In genomic region chr17:69575346-69575761, GRCh38 we compare ENCODE assay signal across 10 cellular contexts.
A peak's percentile ranks its signal among the peaks of the same experiment; 100 is the strongest.
DNase-seq lines count a peak whose midpoint lies in the region; ATAC-seq and TF ChIP-seq lines count a peak whose summit lies in the region.
"Had no signal": no experiment of that assay in that cellular context is flagged by ENCODE, and none has a peak within 500 bp of the region (broad histone marks: within the 10 kb centered on the region; RNA-seq: fewer than 3 reads in every experiment).

No MANE protein-coding gene starts in this region.

- TF ChIP-seq CTCF in AG04450 (IDR thresholded peaks at IDR 0.05; ENCODE audit: low read depth, low read length) (no peak), right lobe of liver (IDR thresholded peaks at IDR 0.05) (no peak), stomach (IDR thresholded peaks at IDR 0.05) (no peak)

- H3K27ac ChIP-seq in AG04450 (ENCODE audit: low read depth, low read length) (no peak overlapping the region), right lobe of liver (peak overlapping the region; percentile 1 to 29 (median 25)), stomach (peak overlapping the region in 2 of 5 donors; percentile 3 to 65)
- H3K27ac ChIP-seq: epithelial cell of prostate had no signal

- no peaks in the 10 kb centered on the region for H3K36me3 Mint-ChIP-seq in activated naive CD4-positive, alpha-beta T cell treated with anti-CD3 and anti-CD28 coated beads for 36 hours (ENCODE audit: low read depth)

- CTCF ChIA-PET in AG04450 (lab: Charles Lee): interaction anchor here (1.0 to 5.2 kb wide), 2 partner anchors 32 to 73 kb away, joined by 3 to 44 read pairs; no protein-coding TSS in a partner anchor
- CTCF ChIA-PET in activated naive CD4-positive, alpha-beta T cell treated with anti-CD3 and anti-CD28 coated beads for 36 hours (lab: Charles Lee): no interaction called here

- H3K4me3 ChIP-seq in AG04450 (ENCODE audit: low read depth, low read length) (no peak overlapping the region), right lobe of liver (no peak overlapping the region), stomach (no peak overlapping the region)

- intact Hi-C loops in right lobe of liver (cut with DNase I): no loop called here
- intact Hi-C loops in activated naive CD4-positive, alpha-beta T cell treated with anti-CD3 and anti-CD28 coated beads for 36 hours (cut with micrococcal nuclease): no loop called here
- intact Hi-C loops in stomach (cut with DNase I; ENCODE audit: low total_unique reads): no loop called here

- H3K4me3 Mint-ChIP-seq in activated naive CD4-positive, alpha-beta T cell treated with anti-CD3 and anti-CD28 coated beads for 36 hours: no peak overlapping the region

- H3K27me3 Mint-ChIP-seq in activated naive CD4-positive, alpha-beta T cell treated with anti-CD3 and anti-CD28 coated beads for 36 hours (ENCODE audit: low read depth): peaks cover 13% of the 10 kb centered on the region

- TF ChIP-seq POLR2A in right lobe of liver (IDR thresholded peaks at IDR 0.05) (no peak), stomach (IDR thresholded peaks at IDR 0.05) (no peak)

- H3K27ac Mint-ChIP-seq in activated naive CD4-positive, alpha-beta T cell treated with anti-CD3 and anti-CD28 coated beads for 36 hours: no peak overlapping the region

- H3K36me3 ChIP-seq in right lobe of liver: no peaks in the 10 kb centered on the region
- H3K36me3 ChIP-seq in stomach: no peaks in the 10 kb centered on the region

- H3K9me3 ChIP-seq in AG04450 (ENCODE audit: control insufficient read depth, insufficient read depth, low read length): no peaks in the 10 kb centered on the region
- H3K9me3 ChIP-seq in right lobe of liver: no peaks in the 10 kb centered on the region
- H3K9me3 ChIP-seq in stomach: no peaks in the 10 kb centered on the region

- peak; percentile 87 for ATAC-seq in HG02610 (IDR thresholded peaks at IDR 0.05; ENCODE audit: unreplicated experiment)
- ATAC-seq in right lobe of liver: peak; percentile 45 to 61 (median 52)
- no peak for ATAC-seq in HG02973 (IDR thresholded peaks at IDR 0.05; ENCODE audit: unreplicated experiment)
- ATAC-seq in GM18502 (IDR thresholded peaks at IDR 0.05; ENCODE audit: poor library complexity, unreplicated experiment): no peak

- DNase-seq in AG04450 (ENCODE audit: low read depth, low spot score) (peak; percentile 48), amniotic epithelial cell (ENCODE audit: low read depth) (peak; percentile 92), right lobe of liver (no peak), stomach (no peak)
- no peak for DNase-seq in activated naive CD4-positive, alpha-beta T cell treated with anti-CD3 and anti-CD28 coated beads for 36 hours
- DNase-seq: NCI-H2227 treated with DMSO at 0.1 percent for 48 hours had no signal

- H3K27me3 ChIP-seq in AG04450 (ENCODE audit: control insufficient read depth, insufficient read depth, low read length) (no peaks in the 10 kb centered on the region), right lobe of liver (peaks cover 0 to 6% of the 10 kb centered on the region in 2 donors), stomach (no peaks in the 10 kb centered on the region)

- H3K9me3 Mint-ChIP-seq in activated naive CD4-positive, alpha-beta T cell treated with anti-CD3 and anti-CD28 coated beads for 36 hours: no peaks in the 10 kb centered on the region

- 18% methylated on average over 2 of the region's 2 CpGs for WGBS in right lobe of liver (ENCODE audit: insufficient coverage, low coverage, low lambda C conversion rate, missing lambda C conversion rate)
- WGBS in stomach, 5 donors: 24 to 38% (median 28%) methylated on average over 2 of the region's 2 CpGs

- H3K4me1 ChIP-seq in right lobe of liver (no peaks in the 10 kb centered on the region), stomach (peaks cover 0 to 19% (median 11%) of the 10 kb centered on the region in 4 donors)

- TF ChIP-seq EP300 in stomach (IDR thresholded peaks at IDR 0.05): no peak

- no peaks in the 10 kb centered on the region for H3K4me1 Mint-ChIP-seq in activated naive CD4-positive, alpha-beta T cell treated with anti-CD3 and anti-CD28 coated beads for 36 hours (ENCODE audit: low read depth)

- POLR2A ChIA-PET in AG04450 (lab: Yijun Ruan, JAX): interaction anchor here (1.0 to 2.2 kb wide), 2 partner anchors 32 to 33 kb away, joined by 3 to 8 read pairs; no protein-coding TSS in a partner anchor

Comparison
In these comparisons a context has a peak if more than half of its experiments do, and no peak if none do; other contexts are left out.
1. DNase-seq: peak in AG04450 (single experiment) and amniotic epithelial cell (single experiment); none in right lobe of liver (0 of 3), activated naive CD4-positive, alpha-beta T cell treated with anti-CD3 and anti-CD28 coated beads for 36 hours (single experiment) and stomach (single experiment).
2. ATAC-seq: peak in HG02610 (single experiment) and right lobe of liver (4 of 4); none in HG02973 (single experiment) and GM18502 (single experiment).